In genomic region chr22:44211946-44212930, GRCh38 we compare ENCODE assay signal across 16 cellular contexts. TPM values are rescaled to one million over a fixed set of nuclear protein-coding genes. Genes with fewer than 3 reads are reported as not detected.
DNase-seq lines count a peak whose midpoint lies in the region; ATAC-seq, FAIRE-seq and TF ChIP-seq lines count a peak whose summit lies in the region.
"Had no signal": no experiment of that assay in that cellular context is flagged by ENCODE, and none has a peak within 500 bp of the region (broad histone marks: within the 10 kb centered on the region; RNA-seq: fewer than 3 reads in every experiment).

No MANE protein-coding gene starts in this region.

- intact Hi-C loops in CD14-positive monocyte (cut with micrococcal nuclease) (no loop called here), posterior vena cava (cut with DNase I) (no loop called here), spleen (cut with DNase I; ENCODE audit: low total_unique reads) (no loop called here)

- no peak for FAIRE-seq in GM12891 (lab: Jason Lieb, UNC)
- FAIRE-seq: kidney had no signal

- H3K27ac Mint-ChIP-seq in CD14-positive monocyte, result peak overlapping the region in 4 of 7 donors; percentile 79 to 91 (median 87)
- H3K27ac Mint-ChIP-seq: activated CD4-positive, alpha-beta T cell treated with anti-CD3 and anti-CD28 coated beads, Interleukin-2, amount 10 ng/mL, durations not matched to agents 24 days and 14 days; CD4-positive, alpha-beta T cell; T-cell had no signal

- H3K4me3 Mint-ChIP-seq in CD14-positive monocyte, result peak overlapping the region in 1 of 2 donors; percentile 86
- H3K4me3 Mint-ChIP-seq: activated CD4-positive, alpha-beta T cell treated with anti-CD3 and anti-CD28 coated beads, Interleukin-2, amount 10 ng/mL, durations not matched to agents 24 days and 14 days; CD4-positive, alpha-beta T cell; T-cell had no signal

- no peak overlapping the region for H3K4me3 ChIP-seq in spleen

- H3K27ac ChIP-seq in spleen, result peak overlapping the region in 1 of 8 donors; percentile 32

- no peaks in the 10 kb centered on the region for H3K36me3 ChIP-seq in spleen

- peaks cover 0 to 33% (median 25%) of the 10 kb centered on the region in 8 donors for H3K9me3 ChIP-seq in spleen

- peaks cover 0 to 50% (median 3%) of the 10 kb centered on the region in 6 donors for H3K4me1 ChIP-seq in spleen

- no peak for TF ChIP-seq CTCF in CD14-positive monocyte (IDR thresholded peaks at IDR 0.05)
- no peak for TF ChIP-seq CTCF in spleen (IDR thresholded peaks at IDR 0.05 in 8 of 11, conservative IDR thresholded peaks at IDR 0.05 in 3 of 11)

- WGBS in spleen, 5 donors, result 51 to 69% (median 56%) methylated on average over 12 of the region's 12 CpGs

- TF ChIP-seq POLR2A in spleen (IDR thresholded peaks at IDR 0.05) (no peak), GM12891 (IDR thresholded peaks at IDR 0.05; ENCODE audit: low read depth, low read length) (no peak)

- no peak for DNase-seq in CD14-positive monocyte (ENCODE audit: low spot score)
- peak; percentile 59 for DNase-seq in NCI-H1694 treated with DMSO at 0.1 percent for 48 hours (lab: John Stamatoyannopoulos, UW)
- DNase-seq in fibroblast of gingiva (ENCODE audit: low read depth), result peak; percentile 71
- peak; percentile 84 for DNase-seq in posterior vena cava (ENCODE audit: low spot score)
- no peak for DNase-seq in spleen
- DNase-seq in GM12891 (ENCODE audit: insufficient read length, low spot score), result no peak
- DNase-seq in effector CD4-positive, alpha-beta T cell, result no peak
- DNase-seq: activated CD4-positive, alpha-beta T cell treated with anti-CD3 and anti-CD28 coated beads, Interleukin-2, amount 10 ng/mL, durations not matched to agents 24 days and 14 days; activated gamma-delta T cell; CD4-positive, alpha-beta T cell; KBM-7; kidney; NCI-H1930; T-cell had no signal

- peaks cover 2 to 9% of the 10 kb centered on the region in 2 donors for H3K36me3 Mint-ChIP-seq in CD14-positive monocyte

- H3K9me3 Mint-ChIP-seq in CD14-positive monocyte, result peaks cover 0 to 4% (median 0%) of the 10 kb centered on the region in 7 donors
- H3K9me3 Mint-ChIP-seq: activated CD4-positive, alpha-beta T cell treated with anti-CD3 and anti-CD28 coated beads, Interleukin-2, amount 10 ng/mL, durations not matched to agents 24 days and 14 days had no signal

- no peaks in the 10 kb centered on the region for H3K27me3 ChIP-seq in spleen (replicated peaks in 1 of 7)

- no peak for ATAC-seq in GM21825 (IDR thresholded peaks at IDR 0.05; ENCODE audit: unreplicated experiment)
- ATAC-seq: T-cell had no signal

- H3K4me1 Mint-ChIP-seq in CD14-positive monocyte, result peaks cover 29% of the 10 kb centered on the region

- H3K27me3 Mint-ChIP-seq in CD14-positive monocyte (ENCODE audit: low read depth in 3 of 3), result peaks cover 0 to 3% (median 1%) of the 10 kb centered on the region in 3 donors
- H3K27me3 Mint-ChIP-seq: activated CD4-positive, alpha-beta T cell treated with anti-CD3 and anti-CD28 coated beads, Interleukin-2, amount 10 ng/mL, durations not matched to agents 24 days and 14 days; CD4-positive, alpha-beta T cell; T-cell had no signal

TF ChIP-seq in GM12891, 5 proteins besides CTCF, POLR2A, EP300 and RAD21:
- TF ChIP-seq PAX5 (IDR thresholded peaks at IDR 0.05; ENCODE audit: insufficient read depth, low read length, severe bottlenecking) (no peak), TAF1 (IDR thresholded peaks at IDR 0.05; ENCODE audit: low read depth, low read length) (no peak), POU2F2 (IDR thresholded peaks at IDR 0.05; ENCODE audit: low read depth, low read length) (no peak), POLR2AphosphoS5 (IDR thresholded peaks at IDR 0.05; ENCODE audit: low read depth, low read length) (no peak), SPI1 (IDR thresholded peaks at IDR 0.05; ENCODE audit: low read depth, low read length) (no peak)
TF ChIP-seq in GM12891: peak in this region for 0.

RNA-seq across cellular contexts. Expression of gene PARVG, which starts 31.5 kb away (rescaled TPM):
- polyA plus RNA-seq in CD14-positive monocyte (100 to 1,000 TPM; 169 to 190 TPM), spleen (100 to 1,000 TPM; 118 to 214 (median 204) TPM)
- total RNA-seq in posterior vena cava (10 to 100 TPM in 1 of 2 donors, 1 to 10 TPM in 1; 9.8 to 14.7 TPM), spleen (100 to 1,000 TPM; 129 to 226 (median 142) TPM)
- 80.4 TPM for polyA plus RNA-seq in GM12891 (2012; ENCODE audit: low read depth, missing spikeins)
- polyA plus RNA-seq: neural cell had no signal

Comparison
In these comparisons a context has a peak if more than half of its experiments do, and no peak if none do; other contexts are left out.
1. DNase-seq: peak in NCI-H1694 treated with DMSO at 0.1 percent for 48 hours (single experiment), fibroblast of gingiva (single experiment) and posterior vena cava (single experiment); none in CD14-positive monocyte (single experiment), spleen (single experiment), GM12891 (single experiment) and effector CD4-positive, alpha-beta T cell (single experiment).
2. RNA of gene PARVG, which starts 31.5 kb away (total RNA-seq): 129 to 226 TPM in spleen; 9.8 to 14.7 TPM in posterior vena cava; every median in the first group is over 4 times any median in the second.